Comparison of ENCODE assay signal across 12 cellular contexts in the genomic region with DNA sequence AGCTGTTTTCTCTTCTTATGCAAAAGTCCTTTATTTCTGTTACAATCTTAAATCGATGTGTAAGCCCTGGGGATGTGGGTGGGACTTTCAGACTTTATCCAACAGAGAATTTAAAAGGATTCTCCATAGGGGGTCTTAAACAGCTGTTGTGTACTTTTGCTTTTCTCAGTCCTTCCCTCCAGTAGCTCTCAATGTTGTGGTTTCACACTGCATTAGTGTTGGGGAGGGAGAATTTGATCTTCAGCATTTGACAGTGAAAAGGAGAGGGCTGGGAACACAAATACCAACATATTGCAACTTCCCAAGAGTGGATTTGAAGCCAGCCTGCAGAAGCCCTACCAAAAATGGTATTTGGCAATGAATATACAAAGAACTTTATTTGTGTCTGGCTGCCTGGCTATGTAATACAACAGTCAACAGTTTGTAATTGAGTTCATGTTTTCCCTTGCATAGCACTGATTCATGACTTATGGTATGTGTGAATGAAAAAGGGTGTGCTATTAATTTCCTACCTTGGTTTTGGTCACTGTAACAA.
DNase-seq lines count a peak whose midpoint lies in the region; TF ChIP-seq lines count a peak whose summit lies in the region.
"Had no signal": no experiment of that assay in that cellular context is flagged by ENCODE, and none has a peak within 500 bp of the region (broad histone marks: within the 10 kb centered on the region; RNA-seq: fewer than 3 reads in every experiment).

No MANE protein-coding gene starts in this region.

- H3K79me2 ChIP-seq in mammary epithelial cell (ENCODE audit: insufficient read depth, low read length), result peaks cover 5% of the 10 kb centered on the region

- peaks cover 47% of the 10 kb centered on the region for H3K4me1 ChIP-seq in mammary epithelial cell (ENCODE audit: insufficient read depth, low read length)

- in situ Hi-C loops in mammary epithelial cell (cut with MboI; ENCODE audit: low sequenced_read_pairs in 2 of 2) (no loop called here), SK-MEL-5 (cut with HindIII; ENCODE audit: low pct_unique_long_range_greater_than_20kb, low sequenced_read_pairs) (no loop called here), G401 (cut with HindIII; ENCODE audit: low sequenced_read_pairs) (no loop called here)

- CTCF ChIA-PET in mammary epithelial cell (lab: Charles Lee; ENCODE audit: low non-redundant PET) (no interaction called here), MCF 10A (lab: Yijun Ruan, JAX) (interaction anchor here (1.9 kb wide), 1 partner anchor 190 kb away, joined by 4 read pairs; no protein-coding TSS in a partner anchor)

- WGBS in mammary epithelial cell (ENCODE audit: low coverage, missing lambda C conversion rate), result 0% methylated on average over 1 of the region's 1 CpG

- no peak overlapping the region for H3K4me3 ChIP-seq in mammary epithelial cell (replicated peaks in 1 of 3; ENCODE audit: insufficient read depth in 1 of 3, low read depth in 2 of 3, low read length in 3 of 3)
- H3K4me3 ChIP-seq: ascending aorta had no signal

- peak; percentile 88 for DNase-seq in mammary epithelial cell
- DNase-seq in MCF 10A (ENCODE audit: unreplicated experiment), result no peak
- peak; percentile 59 for DNase-seq in SK-MEL-5 (ENCODE audit: low read depth, low spot score)
- peak; percentile 96 for DNase-seq in foreskin melanocyte
- no peak for DNase-seq in pons (ENCODE audit: low spot score)
- DNase-seq in posterior vena cava (ENCODE audit: low spot score), result no peak
- DNase-seq in G401 (ENCODE audit: low spot score), result no peak
- DNase-seq in GM10266 (ENCODE audit: extremely low spot score), result no peak
- DNase-seq: small intestine, T-helper 17 cell had no signal

- dilution Hi-C loops in mammary epithelial cell (cut with HindIII; ENCODE audit: low sequenced_read_pairs), result no loop called here

- peaks cover 10% of the 10 kb centered on the region for H3K4me1 Mint-ChIP-seq in MCF 10A (ENCODE audit: insufficient read depth, unreplicated experiment)
- H3K4me1 Mint-ChIP-seq: T-helper 17 cell had no signal

- H3K9me3 ChIP-seq in mammary epithelial cell (replicated peaks; ENCODE audit: insufficient read depth, low read length), result no peaks in the 10 kb centered on the region
- H3K9me3 ChIP-seq: ascending aorta had no signal

- BruUV-seq in mammary epithelial cell (replicated peaks; lab: Mats Ljungman, UMichigan), result TSS peak; percentile 67
- no TSS peak for BruUV-seq in MCF 10A (replicated peaks; lab: Mats Ljungman, UMichigan)

- peaks cover 36% of the 10 kb centered on the region for H3K36me3 ChIP-seq in mammary epithelial cell (ENCODE audit: insufficient read depth, low read length)
- H3K36me3 ChIP-seq: ascending aorta had no signal

- peaks cover 37% of the 10 kb centered on the region for H3K36me3 Mint-ChIP-seq in MCF 10A (ENCODE audit: insufficient read depth, unreplicated experiment)

- peak overlapping the region; percentile 17 for H3K9ac ChIP-seq in mammary epithelial cell (ENCODE audit: insufficient read depth, low read length)

- TF ChIP-seq CTCF in mammary epithelial cell (conservative IDR thresholded peaks at IDR 0.05 in 1 of 2, IDR thresholded peaks at IDR 0.05 in 1 of 2; ENCODE audit: extremely low read depth in 1 of 2, insufficient read depth in 1 of 2, low read depth in 1 of 2, low read length in 2 of 2) (no peak), MCF 10A (IDR thresholded peaks at IDR 0.05; ENCODE audit: unreplicated experiment) (no peak), GM10266 (IDR thresholded peaks at IDR 0.05; ENCODE audit: control insufficient read depth, insufficient read depth, low read depth, missing control alignments) (no peak)

- H3K4me3 Mint-ChIP-seq in MCF 10A (ENCODE audit: unreplicated experiment), result no peak overlapping the region
- H3K4me3 Mint-ChIP-seq: mesothelial cell of epicardium, T-helper 17 cell had no signal

- H3K27ac Mint-ChIP-seq in MCF 10A (ENCODE audit: low read depth, unreplicated experiment), result no peak overlapping the region
- H3K27ac Mint-ChIP-seq: mesothelial cell of epicardium, T-helper 17 cell had no signal

- no peaks in the 10 kb centered on the region for H3K9me3 Mint-ChIP-seq in MCF 10A (ENCODE audit: unreplicated experiment)
- H3K9me3 Mint-ChIP-seq: mesothelial cell of epicardium had no signal

- intact Hi-C loops in mammary epithelial cell (cut with micrococcal nuclease), result no loop called here
- intact Hi-C loops in MCF 10A (cut with micrococcal nuclease), result no loop called here
- intact Hi-C loops in posterior vena cava (cut with DNase I), result no loop called here

- no peak overlapping the region for H3K4me2 ChIP-seq in mammary epithelial cell (ENCODE audit: insufficient read depth, low read depth, low read length)

- no peak overlapping the region for H2AFZ ChIP-seq in mammary epithelial cell (ENCODE audit: low read depth, low read length)

- H4K20me1 ChIP-seq in mammary epithelial cell (ENCODE audit: insufficient read depth, low read length), result no peaks in the 10 kb centered on the region

- H3K27ac ChIP-seq in mammary epithelial cell (ENCODE audit: insufficient read depth, low read depth, low read length), result peak overlapping the region; percentile 76
- H3K27ac ChIP-seq: ascending aorta had no signal

- H3K27me3 ChIP-seq in mammary epithelial cell (ENCODE audit: insufficient read depth, low read length), result no peaks in the 10 kb centered on the region
- H3K27me3 ChIP-seq: ascending aorta had no signal

- POLR2A ChIA-PET in MCF 10A (lab: Yijun Ruan, JAX), result interaction anchor here (0.6 kb wide), 3 partner anchors 9 to 108 kb away, joined by 3 to 5 read pairs (median 4); no protein-coding TSS in a partner anchor

- no peaks in the 10 kb centered on the region for H3K27me3 Mint-ChIP-seq in MCF 10A (ENCODE audit: insufficient read depth, unreplicated experiment)

Comparison
In these comparisons a context has a peak if more than half of its experiments do, and no peak if none do; other contexts are left out.
1. DNase-seq: peak in mammary epithelial cell (single experiment), SK-MEL-5 (single experiment) and foreskin melanocyte (single experiment); none in MCF 10A (single experiment), pons (single experiment), posterior vena cava (single experiment), G401 (single experiment) and GM10266 (single experiment).